19 cellular contexts compared by ENCODE assay signal in genomic region chr11:41050791-41051190, GRCh38.
DNase-seq lines count a peak whose midpoint lies in the region; ATAC-seq and TF ChIP-seq lines count a peak whose summit lies in the region.
"Had no signal": no experiment of that assay in that cellular context is flagged by ENCODE, and none has a peak within 500 bp of the region (broad histone marks: within the 10 kb centered on the region; RNA-seq: fewer than 3 reads in every experiment).

No MANE protein-coding gene starts in this region.

- H3K9me3 ChIP-seq in A673 (ENCODE audit: low read depth, low read length, poor library complexity, severe bottlenecking) (peaks cover 4% of the 10 kb centered on the region), smooth muscle cell (replicated peaks; ENCODE audit: low read depth) (no peaks in the 10 kb centered on the region)
- H3K9me3 ChIP-seq: A549, Caco-2, HAP-1 had no signal

- TF ChIP-seq CTCF in A673 (conservative IDR thresholded peaks at IDR 0.05; ENCODE audit: low read depth, low read length) (no peak), smooth muscle cell (IDR thresholded peaks at IDR 0.05; ENCODE audit: borderline replicate concordance, insufficient read depth, poor library complexity, severe bottlenecking) (no peak)

- no TSS peak for BruUV-seq in A673 (replicated peaks; lab: Mats Ljungman, UMichigan)

- DNase-seq in A673 (ENCODE audit: low spot score) (peak; percentile 12), epithelial cell of prostate (ENCODE audit: low read depth, low spot score) (no peak), smooth muscle cell (lab: John Stamatoyannopoulos, UW; ENCODE audit: unreplicated experiment) (no peak), NOMO-1 treated with dmso at 0.1 percent for 144 hours (lab: John Stamatoyannopoulos, UW; ENCODE audit: unreplicated experiment) (no peak), CD1c-positive myeloid dendritic cell (ENCODE audit: extremely low spot score) (no peak)
- DNase-seq in activated CD4-positive, alpha-beta T cell treated with anti-CD3 and anti-CD28 coated beads for 1 hour, result no peak
- DNase-seq: 8988T; C1 segment of cervical spinal cord; Caco-2; CD4-positive, CD25-positive, alpha-beta regulatory T cell; CD8-positive, alpha-beta T cell; DMS79; EL; GF-D8; GOT3; HFFc6 had no signal

- no peak overlapping the region for H3K4me3 ChIP-seq in A673 (ENCODE audit: low read depth, low read length, poor library complexity, severe bottlenecking)
- H3K4me3 ChIP-seq in smooth muscle cell, result no peak overlapping the region
- H3K4me3 ChIP-seq: A549, HAP-1 had no signal

- no peak overlapping the region for H2AFZ ChIP-seq in smooth muscle cell (ENCODE audit: low read depth)

- H3K4me2 ChIP-seq in smooth muscle cell, result no peak overlapping the region
- H3K4me2 ChIP-seq: A549 had no signal

- H3K4me1 ChIP-seq in A673 (ENCODE audit: insufficient read depth, low read length, poor library complexity, severe bottlenecking) (no peaks in the 10 kb centered on the region), smooth muscle cell (ENCODE audit: low read depth) (no peaks in the 10 kb centered on the region)
- H3K4me1 ChIP-seq: A549, Caco-2 had no signal

- H3K27me3 ChIP-seq in A673 (replicated peaks; ENCODE audit: insufficient read depth, low read depth, low read length, poor library complexity), result no peaks in the 10 kb centered on the region
- H3K27me3 ChIP-seq in smooth muscle cell (ENCODE audit: low read depth), result no peaks in the 10 kb centered on the region

- POLR2A ChIA-PET in A673 (lab: Charles Lee; ENCODE audit: low non-redundant PET), result no interaction called here

- CTCF ChIA-PET in A673 (lab: Charles Lee), result no interaction called here

- peak; percentile 38 for ATAC-seq in HG03565 (IDR thresholded peaks at IDR 0.05; ENCODE audit: unreplicated experiment)
- ATAC-seq: A549; CD8-positive, alpha-beta T cell had no signal

- H3K79me2 ChIP-seq in smooth muscle cell (ENCODE audit: low read depth), result no peaks in the 10 kb centered on the region

- H3F3A ChIP-seq in smooth muscle cell (ENCODE audit: low read depth), result no peaks in the 10 kb centered on the region

- intact Hi-C loops in A673 (cut with micrococcal nuclease; ENCODE audit: unreplicated experiment), result no loop called here

- no peak overlapping the region for H3K9ac ChIP-seq in smooth muscle cell (ENCODE audit: low read depth)

- no peaks in the 10 kb centered on the region for H3K36me3 ChIP-seq in A673 (ENCODE audit: insufficient read depth, low read length, poor library complexity, severe bottlenecking)
- no peaks in the 10 kb centered on the region for H3K36me3 ChIP-seq in smooth muscle cell (ENCODE audit: low read depth)
- H3K36me3 ChIP-seq: HAP-1 had no signal

- H3K27ac ChIP-seq in A673 (ENCODE audit: low read depth, low read length, poor library complexity, severe bottlenecking) (no peak overlapping the region), epithelial cell of prostate (peak overlapping the region; percentile 73), smooth muscle cell (ENCODE audit: low read depth) (peak overlapping the region; percentile 63)
- H3K27ac ChIP-seq: A549 had no signal

- no peaks in the 10 kb centered on the region for H4K20me1 ChIP-seq in smooth muscle cell (ENCODE audit: low read depth)
